In the genomic region with DNA sequence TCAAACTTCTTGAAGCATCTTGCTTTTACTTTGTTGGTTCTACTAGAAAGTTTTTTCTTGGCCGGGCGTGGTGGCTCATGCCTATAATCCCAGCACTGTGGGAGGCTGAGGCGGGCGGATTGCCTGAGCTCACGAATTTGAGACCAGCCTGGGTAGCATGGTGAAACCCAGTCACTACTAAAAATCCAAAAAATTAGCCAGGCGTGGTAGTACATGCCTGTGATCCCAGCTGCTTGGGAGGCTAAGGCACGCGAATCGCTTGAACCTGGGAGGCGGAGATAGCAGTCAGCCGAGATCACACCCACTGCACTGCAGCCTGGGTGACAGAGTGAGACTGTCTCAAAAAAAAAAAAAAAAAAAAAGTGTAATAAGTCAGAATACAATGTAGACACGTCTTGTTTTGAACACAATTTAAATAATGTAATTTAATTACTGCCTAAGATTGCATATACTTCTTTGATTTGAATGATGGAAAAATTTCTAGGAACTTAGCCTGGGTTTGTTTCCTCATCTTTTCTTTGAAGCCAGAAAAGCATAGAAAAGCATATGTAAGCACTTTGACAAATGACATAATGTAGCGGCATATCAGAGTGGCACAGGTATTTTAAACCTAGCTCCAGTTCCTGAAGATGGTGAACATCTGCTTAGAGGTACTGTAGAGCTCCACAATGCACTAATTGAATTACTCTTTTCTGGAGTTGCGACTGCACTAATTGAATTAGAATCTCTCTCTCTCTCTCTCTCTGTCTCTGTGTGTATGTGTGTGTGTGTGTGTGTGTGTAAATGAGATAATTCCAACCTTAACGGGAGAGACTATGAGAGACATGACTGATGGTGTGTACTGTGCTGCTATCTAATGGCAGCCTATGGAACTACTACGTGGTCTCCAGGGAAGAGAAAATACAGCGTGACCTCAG, we compare ENCODE assay signal across 1 cellular context.
TF ChIP-seq lines count a peak whose summit lies in the region.

No MANE protein-coding gene starts in this region.

TF ChIP-seq in HepG2, 621 proteins besides CTCF, POLR2A, EP300 and RAD21 (continued from another document):
- TF ChIP-seq, protein P1, sequence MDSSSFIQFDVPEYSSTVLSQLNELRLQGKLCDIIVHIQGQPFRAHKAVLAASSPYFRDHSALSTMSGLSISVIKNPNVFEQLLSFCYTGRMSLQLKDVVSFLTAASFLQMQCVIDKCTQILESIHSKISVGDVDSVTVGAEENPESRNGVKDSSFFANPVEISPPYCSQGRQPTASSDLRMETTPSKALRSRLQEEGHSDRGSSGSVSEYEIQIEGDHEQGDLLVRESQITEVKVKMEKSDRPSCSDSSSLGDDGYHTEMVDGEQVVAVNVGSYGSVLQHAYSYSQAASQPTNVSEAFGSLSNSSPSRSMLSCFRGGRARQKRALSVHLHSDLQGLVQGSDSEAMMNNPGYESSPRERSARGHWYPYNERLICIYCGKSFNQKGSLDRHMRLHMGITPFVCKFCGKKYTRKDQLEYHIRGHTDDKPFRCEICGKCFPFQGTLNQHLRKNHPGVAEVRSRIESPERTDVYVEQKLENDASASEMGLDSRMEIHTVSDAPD (CRISPR knock-in tag; IDR thresholded peaks at IDR 0.05): no peak
- TF ChIP-seq, protein P2, sequence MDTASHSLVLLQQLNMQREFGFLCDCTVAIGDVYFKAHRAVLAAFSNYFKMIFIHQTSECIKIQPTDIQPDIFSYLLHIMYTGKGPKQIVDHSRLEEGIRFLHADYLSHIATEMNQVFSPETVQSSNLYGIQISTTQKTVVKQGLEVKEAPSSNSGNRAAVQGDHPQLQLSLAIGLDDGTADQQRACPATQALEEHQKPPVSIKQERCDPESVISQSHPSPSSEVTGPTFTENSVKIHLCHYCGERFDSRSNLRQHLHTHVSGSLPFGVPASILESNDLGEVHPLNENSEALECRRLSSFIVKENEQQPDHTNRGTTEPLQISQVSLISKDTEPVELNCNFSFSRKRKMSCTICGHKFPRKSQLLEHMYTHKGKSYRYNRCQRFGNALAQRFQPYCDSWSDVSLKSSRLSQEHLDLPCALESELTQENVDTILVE (CRISPR knock-in tag; IDR thresholded peaks at IDR 0.05): peak; percentile 24; the same call in 1 of the 2 replicates
- TF ChIP-seq, protein P3, sequence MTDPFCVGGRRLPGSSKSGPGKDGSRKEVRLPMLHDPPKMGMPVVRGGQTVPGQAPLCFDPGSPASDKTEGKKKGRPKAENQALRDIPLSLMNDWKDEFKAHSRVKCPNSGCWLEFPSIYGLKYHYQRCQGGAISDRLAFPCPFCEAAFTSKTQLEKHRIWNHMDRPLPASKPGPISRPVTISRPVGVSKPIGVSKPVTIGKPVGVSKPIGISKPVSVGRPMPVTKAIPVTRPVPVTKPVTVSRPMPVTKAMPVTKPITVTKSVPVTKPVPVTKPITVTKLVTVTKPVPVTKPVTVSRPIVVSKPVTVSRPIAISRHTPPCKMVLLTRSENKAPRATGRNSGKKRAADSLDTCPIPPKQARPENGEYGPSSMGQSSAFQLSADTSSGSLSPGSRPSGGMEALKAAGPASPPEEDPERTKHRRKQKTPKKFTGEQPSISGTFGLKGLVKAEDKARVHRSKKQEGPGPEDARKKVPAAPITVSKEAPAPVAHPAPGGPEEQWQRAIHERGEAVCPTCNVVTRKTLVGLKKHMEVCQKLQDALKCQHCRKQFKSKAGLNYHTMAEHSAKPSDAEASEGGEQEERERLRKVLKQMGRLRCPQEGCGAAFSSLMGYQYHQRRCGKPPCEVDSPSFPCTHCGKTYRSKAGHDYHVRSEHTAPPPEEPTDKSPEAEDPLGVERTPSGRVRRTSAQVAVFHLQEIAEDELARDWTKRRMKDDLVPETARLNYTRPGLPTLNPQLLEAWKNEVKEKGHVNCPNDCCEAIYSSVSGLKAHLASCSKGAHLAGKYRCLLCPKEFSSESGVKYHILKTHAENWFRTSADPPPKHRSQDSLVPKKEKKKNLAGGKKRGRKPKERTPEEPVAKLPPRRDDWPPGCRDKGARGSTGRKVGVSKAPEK (CRISPR knock-in tag; IDR thresholded peaks at IDR 0.05; ENCODE audit: borderline replicate concordance): no peak
- TF ChIP-seq, protein P4, sequence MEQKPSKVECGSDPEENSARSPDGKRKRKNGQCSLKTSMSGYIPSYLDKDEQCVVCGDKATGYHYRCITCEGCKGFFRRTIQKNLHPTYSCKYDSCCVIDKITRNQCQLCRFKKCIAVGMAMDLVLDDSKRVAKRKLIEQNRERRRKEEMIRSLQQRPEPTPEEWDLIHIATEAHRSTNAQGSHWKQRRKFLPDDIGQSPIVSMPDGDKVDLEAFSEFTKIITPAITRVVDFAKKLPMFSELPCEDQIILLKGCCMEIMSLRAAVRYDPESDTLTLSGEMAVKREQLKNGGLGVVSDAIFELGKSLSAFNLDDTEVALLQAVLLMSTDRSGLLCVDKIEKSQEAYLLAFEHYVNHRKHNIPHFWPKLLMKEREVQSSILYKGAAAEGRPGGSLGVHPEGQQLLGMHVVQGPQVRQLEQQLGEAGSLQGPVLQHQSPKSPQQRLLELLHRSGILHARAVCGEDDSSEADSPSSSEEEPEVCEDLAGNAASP (CRISPR knock-in tag; IDR thresholded peaks at IDR 0.05; ENCODE audit: borderline replicate concordance): peak; percentile 74; the same call in 1 of the 2 replicates
- TF ChIP-seq MIXL1 (CRISPR knock-in tag; IDR thresholded peaks at IDR 0.05) (peak; percentile 64), HDAC2 (CRISPR knock-in tag; IDR thresholded peaks at IDR 0.05) (no peak)
TF ChIP-seq in HepG2: peak in this region for 13.
